In genomic region chr22:33350391-33350955, GRCh38 we compare ENCODE assay signal across 17 cellular contexts.
"Had no signal": no experiment of that assay in that cellular context is flagged by ENCODE, and none has a peak within 500 bp of the region (broad histone marks: within the 10 kb centered on the region; RNA-seq: fewer than 3 reads in every experiment).

No MANE protein-coding gene starts in this region.

- H3K27ac ChIP-seq: ascending aorta, foreskin keratinocyte, thyroid gland had no signal

- H3K4me1 ChIP-seq: ascending aorta, thyroid gland had no signal

- ATAC-seq: natural killer cell treated with Interleukin-12 subunit alpha and Interleukin-12 subunit beta and Interleukin-15 and Interleukin-18, amount 100 ng/mL, for 72 hours had no signal

- H3K9me3 ChIP-seq: ascending aorta, thyroid gland had no signal

- H3K27ac Mint-ChIP-seq: activated CD4-positive, alpha-beta T cell treated with anti-CD3 and anti-CD28 coated beads, Interleukin-2, amount 10 ng/mL, durations not matched to agents 24 days and 14 days; natural killer cell treated with Interleukin-12 subunit alpha and Interleukin-12 subunit beta and Interleukin-15 and Interleukin-18, amount 100 ng/mL, for 72 hours; T-helper 1 cell treated with Interleukin-12 subunit alpha and Interleukin-12 subunit beta and Interleukin-4 antibody, amounts not matched to agents 30 μg/mL and 1 μg/mL, for 36 hours had no signal

- H3K4me1 Mint-ChIP-seq: activated CD4-positive, alpha-beta T cell treated with anti-CD3 and anti-CD28 coated beads, Interleukin-2, amount 10 ng/mL, durations not matched to agents 24 days and 14 days; central memory CD8-positive, alpha-beta T cell had no signal

- H3K27me3 Mint-ChIP-seq: activated CD4-positive, alpha-beta T cell treated with anti-CD3 and anti-CD28 coated beads, Interleukin-2, amount 10 ng/mL, durations not matched to agents 24 days and 14 days; central memory CD8-positive, alpha-beta T cell; natural killer cell treated with Interleukin-12 subunit alpha and Interleukin-12 subunit beta and Interleukin-15 and Interleukin-18, amount 100 ng/mL, for 72 hours had no signal

- H3K9me3 Mint-ChIP-seq: activated CD4-positive, alpha-beta T cell treated with anti-CD3 and anti-CD28 coated beads, Interleukin-2, amount 10 ng/mL, durations not matched to agents 24 days and 14 days had no signal

- H3K4me3 Mint-ChIP-seq: activated CD4-positive, alpha-beta T cell treated with anti-CD3 and anti-CD28 coated beads, Interleukin-2, amount 10 ng/mL, durations not matched to agents 24 days and 14 days; central memory CD8-positive, alpha-beta T cell; natural killer cell treated with Interleukin-12 subunit alpha and Interleukin-12 subunit beta and Interleukin-15 and Interleukin-18, amount 100 ng/mL, for 72 hours; T-helper 1 cell treated with Interleukin-12 subunit alpha and Interleukin-12 subunit beta and Interleukin-4 antibody, amounts not matched to agents 30 μg/mL and 1 μg/mL, for 36 hours had no signal

- H3K4me3 ChIP-seq: ascending aorta, thyroid gland had no signal

- H3K36me3 Mint-ChIP-seq: natural killer cell treated with Interleukin-12 subunit alpha and Interleukin-12 subunit beta and Interleukin-15 and Interleukin-18, amount 100 ng/mL, for 72 hours had no signal

- DNase-seq: activated CD4-positive, alpha-beta T cell treated with anti-CD3 and anti-CD28 coated beads, Interleukin-2, amount 10 ng/mL, durations not matched to agents 24 days and 14 days; activated CD8-positive, alpha-beta memory T cell treated with anti-CD3 and anti-CD28 coated beads, Interleukin-2, amount 50 U/mL, for 48 hours; activated effector memory CD4-positive, alpha-beta T cell treated with anti-CD3 and anti-CD28 coated beads, Interleukin-2, amount 50 U/mL, for 16 hours; activated naive CD4-positive, alpha-beta T cell treated with anti-CD3 and anti-CD28 coated beads, Interleukin-2, amount 50 U/mL, for 16 hours; activated T-cell treated with anti-CD3 and anti-CD28 coated beads, Interleukin-2, amount 50 U/mL, for 48 hours; cortex of kidney; hypothalamus; kidney; nucleus accumbens; stimulated activated CD4-positive, alpha-beta T cell treated with anti-CD3 and anti-CD28 coated beads, Interleukin-2, amount 100 ng/mL, for 24 hours; stimulated activated naive CD4-positive, alpha-beta T cell treated with Interleukin-2 at 50 U/mL for 16 hours; thyroid gland had no signal

- H3K36me3 ChIP-seq: ascending aorta, thyroid gland had no signal
